11 cellular contexts compared by ENCODE assay signal in the genomic region with DNA sequence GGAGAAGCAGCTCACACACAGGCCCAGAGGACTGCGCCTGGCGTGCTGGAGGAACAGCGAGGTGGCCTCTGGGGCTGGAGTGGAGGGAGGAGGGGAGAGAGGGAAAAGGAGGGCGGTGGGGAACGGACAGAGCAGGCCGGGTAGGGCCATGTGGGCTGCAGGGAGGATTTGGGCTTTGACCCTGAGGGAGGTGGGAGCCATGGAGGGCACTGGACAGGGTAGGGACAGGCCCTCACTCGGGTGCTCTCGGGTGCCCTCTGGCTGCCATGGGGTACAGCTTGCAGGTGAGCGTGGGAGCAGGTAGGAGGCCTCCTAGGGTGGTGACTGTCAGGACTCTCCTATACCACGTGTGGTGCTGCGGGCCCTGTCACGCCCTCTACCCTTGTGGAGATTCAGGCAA. TPM values are rescaled to one million over a fixed set of nuclear protein-coding genes. Genes with fewer than 3 reads are reported as not detected.
A peak's percentile ranks its signal among the peaks of the same experiment; 100 is the strongest.
DNase-seq lines count a peak whose midpoint lies in the region; ATAC-seq and TF ChIP-seq lines count a peak whose summit lies in the region.
"Had no signal": no experiment of that assay in that cellular context is flagged by ENCODE, and none has a peak within 500 bp of the region (broad histone marks: within the 10 kb centered on the region; RNA-seq: fewer than 3 reads in every experiment).

No MANE protein-coding gene starts in this region.

- H3K27me3 Mint-ChIP-seq in WTC11 (ENCODE audit: low read depth) = no peaks in the 10 kb centered on the region
- H3K27me3 Mint-ChIP-seq in natural killer cell treated with Interleukin-12 subunit alpha and Interleukin-12 subunit beta and Interleukin-15 and Interleukin-18, amount 100 ng/mL, for 72 hours = no peaks in the 10 kb centered on the region

- no peaks in the 10 kb centered on the region for H3K4me1 Mint-ChIP-seq in WTC11
- no peaks in the 10 kb centered on the region for H3K4me1 Mint-ChIP-seq in natural killer cell treated with Interleukin-12 subunit alpha and Interleukin-12 subunit beta and Interleukin-15 and Interleukin-18, amount 100 ng/mL, for 72 hours (ENCODE audit: low read depth in 2 of 2)
- H3K4me1 Mint-ChIP-seq: immature natural killer cell, nephron progenitor cell had no signal

- CTCF ChIA-PET in WTC11 (lab: Charles Lee) = interaction anchor here (0.5 to 2.1 kb wide), 3 partner anchors 12 to 46 kb away, joined by 5 to 8 read pairs (median 6); no protein-coding TSS in a partner anchor

- peak; percentile 79 for ATAC-seq in WTC11
- ATAC-seq in natural killer cell treated with Interleukin-12 subunit alpha and Interleukin-12 subunit beta and Interleukin-15 and Interleukin-18, amount 100 ng/mL, for 72 hours = peak; percentile 3 to 45

- no peak overlapping the region for H3K4me3 ChIP-seq in H7 (ENCODE audit: insufficient read depth, low read depth, low read length)

- H3K27me3 ChIP-seq in H7 (ENCODE audit: control insufficient read depth, insufficient read depth, low read length) = no peaks in the 10 kb centered on the region

- no peak for TF ChIP-seq CTCF in WTC11 (IDR thresholded peaks at IDR 0.05)

- H3K36me3 ChIP-seq in H7 (replicated peaks; ENCODE audit: control insufficient read depth, insufficient read depth, low read length) = peaks cover 25% of the 10 kb centered on the region

- POLR2A ChIA-PET in WTC11 (lab: Charles Lee) = interaction anchor here (0.6 kb wide), 1 partner anchor 352 kb away, joined by 3 read pairs; no protein-coding TSS in a partner anchor

- H3K4me3 Mint-ChIP-seq in WTC11 = no peak overlapping the region
- no peak overlapping the region for H3K4me3 Mint-ChIP-seq in natural killer cell treated with Interleukin-12 subunit alpha and Interleukin-12 subunit beta and Interleukin-15 and Interleukin-18, amount 100 ng/mL, for 72 hours
- H3K4me3 Mint-ChIP-seq: immature natural killer cell, nephron progenitor cell had no signal

- no peak overlapping the region for H3K27ac Mint-ChIP-seq in WTC11
- no peak overlapping the region for H3K27ac Mint-ChIP-seq in natural killer cell treated with Interleukin-12 subunit alpha and Interleukin-12 subunit beta and Interleukin-15 and Interleukin-18, amount 100 ng/mL, for 72 hours
- H3K27ac Mint-ChIP-seq: immature natural killer cell, nephron progenitor cell had no signal

- no peaks in the 10 kb centered on the region for H3K9me3 Mint-ChIP-seq in WTC11
- no peaks in the 10 kb centered on the region for H3K9me3 Mint-ChIP-seq in natural killer cell treated with Interleukin-12 subunit alpha and Interleukin-12 subunit beta and Interleukin-15 and Interleukin-18, amount 100 ng/mL, for 72 hours
- H3K9me3 Mint-ChIP-seq: immature natural killer cell, nephron progenitor cell had no signal

- H3K36me3 Mint-ChIP-seq in WTC11 = peaks cover 9% of the 10 kb centered on the region
- H3K36me3 Mint-ChIP-seq in natural killer cell treated with Interleukin-12 subunit alpha and Interleukin-12 subunit beta and Interleukin-15 and Interleukin-18, amount 100 ng/mL, for 72 hours = no peaks in the 10 kb centered on the region

- DNase-seq in H7 (peak; percentile 82), WTC11 (ENCODE audit: low spot score) (peak; percentile 44), T-helper 1 cell (no peak), NCI-H774 (lab: John Stamatoyannopoulos, UW) (no peak)
- DNase-seq in natural killer cell treated with Interleukin-12 subunit alpha and Interleukin-12 subunit beta and Interleukin-15 and Interleukin-18, amount 100 ng/mL, for 72 hours (ENCODE audit: low spot score) = no peak
- DNase-seq in activated CD4-positive, alpha-beta T cell treated with anti-CD3 and anti-CD28 coated beads for 48 hours = no peak
- DNase-seq: COR-L47; immature natural killer cell; NCI-H2029; nephron progenitor cell; stimulated activated naive CD4-positive, alpha-beta T cell had no signal

TF ChIP-seq in WTC11, 78 proteins besides CTCF, POLR2A, EP300 and RAD21 (continues in another document):
- TF ChIP-seq CREB1 (CRISPR knock-in tag; IDR thresholded peaks at IDR 0.05) (no peak), ESRRA (CRISPR knock-in tag; IDR thresholded peaks at IDR 0.05; ENCODE audit: borderline replicate concordance) (no peak), ATF1 (CRISPR knock-in tag; IDR thresholded peaks at IDR 0.05) (no peak), ELF4 (CRISPR knock-in tag; IDR thresholded peaks at IDR 0.05; ENCODE audit: low read depth) (no peak), ZNF512 (CRISPR knock-in tag; IDR thresholded peaks at IDR 0.05; ENCODE audit: borderline replicate concordance) (no peak), SOX15 (CRISPR knock-in tag; IDR thresholded peaks at IDR 0.05) (no peak), JUN (CRISPR knock-in tag; IDR thresholded peaks at IDR 0.05) (no peak)
- TF ChIP-seq, protein P1, sequence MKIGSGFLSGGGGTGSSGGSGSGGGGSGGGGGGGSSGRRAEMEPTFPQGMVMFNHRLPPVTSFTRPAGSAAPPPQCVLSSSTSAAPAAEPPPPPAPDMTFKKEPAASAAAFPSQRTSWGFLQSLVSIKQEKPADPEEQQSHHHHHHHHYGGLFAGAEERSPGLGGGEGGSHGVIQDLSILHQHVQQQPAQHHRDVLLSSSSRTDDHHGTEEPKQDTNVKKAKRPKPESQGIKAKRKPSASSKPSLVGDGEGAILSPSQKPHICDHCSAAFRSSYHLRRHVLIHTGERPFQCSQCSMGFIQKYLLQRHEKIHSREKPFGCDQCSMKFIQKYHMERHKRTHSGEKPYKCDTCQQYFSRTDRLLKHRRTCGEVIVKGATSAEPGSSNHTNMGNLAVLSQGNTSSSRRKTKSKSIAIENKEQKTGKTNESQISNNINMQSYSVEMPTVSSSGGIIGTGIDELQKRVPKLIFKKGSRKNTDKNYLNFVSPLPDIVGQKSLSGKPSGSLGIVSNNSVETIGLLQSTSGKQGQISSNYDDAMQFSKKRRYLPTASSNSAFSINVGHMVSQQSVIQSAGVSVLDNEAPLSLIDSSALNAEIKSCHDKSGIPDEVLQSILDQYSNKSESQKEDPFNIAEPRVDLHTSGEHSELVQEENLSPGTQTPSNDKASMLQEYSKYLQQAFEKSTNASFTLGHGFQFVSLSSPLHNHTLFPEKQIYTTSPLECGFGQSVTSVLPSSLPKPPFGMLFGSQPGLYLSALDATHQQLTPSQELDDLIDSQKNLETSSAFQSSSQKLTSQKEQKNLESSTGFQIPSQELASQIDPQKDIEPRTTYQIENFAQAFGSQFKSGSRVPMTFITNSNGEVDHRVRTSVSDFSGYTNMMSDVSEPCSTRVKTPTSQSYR (CRISPR knock-in tag; IDR thresholded peaks at IDR 0.05) = no peak
- TF ChIP-seq, protein P2, sequence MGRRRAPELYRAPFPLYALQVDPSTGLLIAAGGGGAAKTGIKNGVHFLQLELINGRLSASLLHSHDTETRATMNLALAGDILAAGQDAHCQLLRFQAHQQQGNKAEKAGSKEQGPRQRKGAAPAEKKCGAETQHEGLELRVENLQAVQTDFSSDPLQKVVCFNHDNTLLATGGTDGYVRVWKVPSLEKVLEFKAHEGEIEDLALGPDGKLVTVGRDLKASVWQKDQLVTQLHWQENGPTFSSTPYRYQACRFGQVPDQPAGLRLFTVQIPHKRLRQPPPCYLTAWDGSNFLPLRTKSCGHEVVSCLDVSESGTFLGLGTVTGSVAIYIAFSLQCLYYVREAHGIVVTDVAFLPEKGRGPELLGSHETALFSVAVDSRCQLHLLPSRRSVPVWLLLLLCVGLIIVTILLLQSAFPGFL (CRISPR knock-in tag; IDR thresholded peaks at IDR 0.05; ENCODE audit: borderline replicate concordance) = no peak
- TF ChIP-seq, protein P3, sequence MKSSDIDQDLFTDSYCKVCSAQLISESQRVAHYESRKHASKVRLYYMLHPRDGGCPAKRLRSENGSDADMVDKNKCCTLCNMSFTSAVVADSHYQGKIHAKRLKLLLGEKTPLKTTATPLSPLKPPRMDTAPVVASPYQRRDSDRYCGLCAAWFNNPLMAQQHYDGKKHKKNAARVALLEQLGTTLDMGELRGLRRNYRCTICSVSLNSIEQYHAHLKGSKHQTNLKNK (CRISPR knock-in tag; IDR thresholded peaks at IDR 0.05) = no peak

RNA-seq across cellular contexts. Expression of gene PLIN4, which starts 22.8 kb away (rescaled TPM):
- 0.07 and 0.10 TPM in 2 replicates for total RNA-seq in H7 (2014; rRNA removed; shearing (Covaris generic))
- total RNA-seq in WTC11 (2021) = 0.35 to 0.62 TPM (median 0.57 TPM) in 3 replicates
- not detected for total RNA-seq in natural killer cell treated with Interleukin-12 subunit alpha and Interleukin-12 subunit beta and Interleukin-15 and Interleukin-18, amount 100 ng/mL, for 72 hours

RNA-seq across cellular contexts. Expression of gene HDGFL2, which starts 23.4 kb away (rescaled TPM):
- total RNA-seq in H7 (2014; rRNA removed; shearing (Covaris generic)) = 111 and 116 TPM in 2 replicates
- total RNA-seq in WTC11 (2021) = 111 to 116 TPM (median 115 TPM) in 3 replicates
- total RNA-seq in natural killer cell treated with Interleukin-12 subunit alpha and Interleukin-12 subunit beta and Interleukin-15 and Interleukin-18, amount 100 ng/mL, for 72 hours = 10 to 100 TPM; 43.3 to 47.6 TPM

RNA-seq across cellular contexts. Expression of gene UBXN6, which starts 37.9 kb away (rescaled TPM):
- total RNA-seq in H7 (2014; rRNA removed; shearing (Covaris generic)) = 36.0 and 41.8 TPM in 2 replicates
- total RNA-seq in WTC11 (2021) = 34.8 to 39.8 TPM (median 38.8 TPM) in 3 replicates
- 10 to 100 TPM; 56.9 to 63.9 TPM for total RNA-seq in natural killer cell treated with Interleukin-12 subunit alpha and Interleukin-12 subunit beta and Interleukin-15 and Interleukin-18, amount 100 ng/mL, for 72 hours

RNA-seq across cellular contexts. Expression of gene PLIN5, which starts 39.6 kb away (rescaled TPM):
- 1.3 and 2.5 TPM in 2 replicates for total RNA-seq in H7 (2014; rRNA removed; shearing (Covaris generic))
- total RNA-seq in WTC11 (2021) = 3.3 to 4.2 TPM (median 3.9 TPM) in 3 replicates
- total RNA-seq in natural killer cell treated with Interleukin-12 subunit alpha and Interleukin-12 subunit beta and Interleukin-15 and Interleukin-18, amount 100 ng/mL, for 72 hours = not detected

RNA-seq across cellular contexts. Expression of gene LRG1, which starts 44.4 kb away (rescaled TPM):
- 0.10 and 0.30 TPM in 2 replicates for total RNA-seq in H7 (2014; rRNA removed; shearing (Covaris generic))
- total RNA-seq in WTC11 (2021) = 0.81 to 1.2 TPM (median 0.87 TPM) in 3 replicates
- total RNA-seq in natural killer cell treated with Interleukin-12 subunit alpha and Interleukin-12 subunit beta and Interleukin-15 and Interleukin-18, amount 100 ng/mL, for 72 hours = under 1 TPM in 1 of 2 donors, not detected in 1; 0.36 TPM

Comparison
In these comparisons a context has a peak if more than half of its experiments do, and no peak if none do; other contexts are left out.
1. DNase-seq: peak in H7 (single experiment) and WTC11 (single experiment); none in natural killer cell treated with Interleukin-12 subunit alpha and Interleukin-12 subunit beta and Interleukin-15 and Interleukin-18, amount 100 ng/mL, for 72 hours (single experiment), T-helper 1 cell (0 of 5), NCI-H774 (single experiment) and activated CD4-positive, alpha-beta T cell treated with anti-CD3 and anti-CD28 coated beads for 48 hours (single experiment).